ENCODE assay signal across 14 cellular contexts in the genomic region with DNA sequence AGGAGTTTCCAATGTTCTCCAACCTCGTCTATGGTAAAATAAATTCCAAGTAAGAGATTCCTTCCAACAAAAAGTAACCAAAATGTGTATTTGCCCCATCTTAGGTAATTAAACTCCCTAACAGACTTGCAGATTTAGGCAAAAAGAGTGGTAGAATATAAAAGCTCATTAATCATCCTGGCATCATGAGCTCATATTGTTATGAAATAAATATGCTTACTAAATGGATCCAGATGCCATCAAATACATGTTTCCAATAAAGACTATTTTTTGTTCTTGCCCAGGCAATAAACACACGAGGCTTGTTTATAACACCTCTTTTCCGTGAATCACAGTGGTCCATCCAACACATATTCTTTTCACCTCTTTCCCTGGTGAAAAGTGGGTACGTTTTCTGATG.
DNase-seq lines count a peak whose midpoint lies in the region; ATAC-seq and TF ChIP-seq lines count a peak whose summit lies in the region.
"Had no signal": no experiment of that assay in that cellular context is flagged by ENCODE, and none has a peak within 500 bp of the region (broad histone marks: within the 10 kb centered on the region; RNA-seq: fewer than 3 reads in every experiment).

No MANE protein-coding gene starts in this region.

- peak; percentile 45 for DNase-seq in GM03348 (ENCODE audit: low spot score)
- DNase-seq in HCEC 1CT: peak; percentile 34
- no peak for DNase-seq in ascending aorta (ENCODE audit: low spot score in 2 of 2)
- peak; percentile 62 for DNase-seq in fibroblast of the aortic adventitia (ENCODE audit: low read depth)
- DNase-seq in trophoblast cell: no peak
- DNase-seq: CD4-positive, CD25-positive, alpha-beta regulatory T cell; DMS53; GF-D8; KBM-7 had no signal

- peak overlapping the region; percentile 74 to 83 for H3K27ac ChIP-seq in ascending aorta
- no peak overlapping the region for H3K27ac ChIP-seq in trophoblast cell (ENCODE audit: low read depth, low read length)
- H3K27ac ChIP-seq: BLaER1 treated with 17β-estradiol and CSF1 and Interleukin-3, amounts not matched to agents 10 nM and 100 nM had no signal

- no peaks in the 10 kb centered on the region for H3K9me3 ChIP-seq in ascending aorta
- peaks cover 2% of the 10 kb centered on the region for H3K9me3 ChIP-seq in trophoblast cell (ENCODE audit: insufficient read depth, low read depth, low read length)

- intact Hi-C loops in ascending aorta (cut with DNase I): no loop called here

- no peak overlapping the region for H4K12ac ChIP-seq in trophoblast cell (ENCODE audit: low read depth, low read length)

- H4K8ac ChIP-seq in trophoblast cell (ENCODE audit: low read depth, low read length): no peak overlapping the region

- no peak overlapping the region for H2BK5ac ChIP-seq in trophoblast cell (ENCODE audit: low read depth, low read length, poor library complexity)

- ATAC-seq in GM19397 (IDR thresholded peaks at IDR 0.05; ENCODE audit: unreplicated experiment) (no peak), HG02884 (IDR thresholded peaks at IDR 0.05; ENCODE audit: unreplicated experiment) (no peak)
- ATAC-seq: GM12878, HCT116 had no signal

- H3K9ac ChIP-seq in trophoblast cell (ENCODE audit: low read length): no peak overlapping the region
- H3K9ac ChIP-seq: BLaER1 treated with 17β-estradiol and CSF1 and Interleukin-3, amounts not matched to agents 10 nM and 100 nM had no signal

- no peak overlapping the region for H3K4me2 ChIP-seq in trophoblast cell (ENCODE audit: low read length)
- H3K4me2 ChIP-seq: BLaER1 treated with 17β-estradiol and CSF1 and Interleukin-3, amounts not matched to agents 10 nM and 100 nM had no signal

- H3K4ac ChIP-seq in trophoblast cell (ENCODE audit: low read depth, low read length): no peak overlapping the region

- H3K79me2 ChIP-seq in trophoblast cell (ENCODE audit: control insufficient read depth, insufficient read depth, low read length, poor library complexity): no peaks in the 10 kb centered on the region

- TF ChIP-seq CTCF in ascending aorta (IDR thresholded peaks at IDR 0.05) (no peak), fibroblast of the aortic adventitia (IDR thresholded peaks at IDR 0.05; ENCODE audit: insufficient read depth, low read length) (no peak)

- WGBS in trophoblast cell (ENCODE audit: extremely low coverage, insufficient coverage, insufficient read length): no CpG with 5 or more reads among the region's 4 CpGs

- no peaks in the 10 kb centered on the region for H3K36me3 ChIP-seq in ascending aorta
- no peaks in the 10 kb centered on the region for H3K36me3 ChIP-seq in trophoblast cell (ENCODE audit: control insufficient read depth in 1 of 2, insufficient read depth in 2 of 2, low read length in 2 of 2)
- H3K36me3 ChIP-seq: BLaER1 treated with 17β-estradiol and CSF1 and Interleukin-3, amounts not matched to agents 10 nM and 100 nM had no signal

- no peak overlapping the region for H2BK12ac ChIP-seq in trophoblast cell (ENCODE audit: low read length)

- H3K4me3 ChIP-seq in ascending aorta (no peak overlapping the region), fibroblast of the aortic adventitia (ENCODE audit: low read depth, low read length) (no peak overlapping the region), trophoblast cell (ENCODE audit: low read depth, low read length) (no peak overlapping the region)
- H3K4me3 ChIP-seq: BLaER1 treated with 17β-estradiol and CSF1 and Interleukin-3, amounts not matched to agents 10 nM and 100 nM; GM12878 had no signal

- H3K4me1 ChIP-seq in ascending aorta: peaks cover 8 to 26% of the 10 kb centered on the region in 2 donors
- no peaks in the 10 kb centered on the region for H3K4me1 ChIP-seq in trophoblast cell (ENCODE audit: control insufficient read depth in 1 of 2, insufficient read depth in 2 of 2, low read length in 2 of 2)
- H3K4me1 ChIP-seq: BLaER1 treated with 17β-estradiol and CSF1 and Interleukin-3, amounts not matched to agents 10 nM and 100 nM had no signal

- H2BK120ac ChIP-seq in trophoblast cell (ENCODE audit: insufficient read depth, low read length, poor library complexity): no peak overlapping the region

- H3K27me3 ChIP-seq in ascending aorta (no peaks in the 10 kb centered on the region), trophoblast cell (ENCODE audit: insufficient read depth, low read length) (no peaks in the 10 kb centered on the region)
- H3K27me3 ChIP-seq: BLaER1 treated with 17β-estradiol and CSF1 and Interleukin-3, amounts not matched to agents 10 nM and 100 nM had no signal

- H2AK5ac ChIP-seq in trophoblast cell (ENCODE audit: low read length): no peak overlapping the region

- H2AFZ ChIP-seq in trophoblast cell (ENCODE audit: insufficient read depth, low read length, poor library complexity): no peak overlapping the region

- H3K14ac ChIP-seq in trophoblast cell (ENCODE audit: low read length): no peak overlapping the region

- no peak overlapping the region for H3K23ac ChIP-seq in trophoblast cell (ENCODE audit: low read length)

- H4K91ac ChIP-seq in trophoblast cell (ENCODE audit: low read depth, low read length): no peak overlapping the region

- no peak overlapping the region for H3K18ac ChIP-seq in trophoblast cell (ENCODE audit: low read length)

- no peaks in the 10 kb centered on the region for H3K79me1 ChIP-seq in trophoblast cell (ENCODE audit: low read length)

Comparison
In these comparisons a context has a peak if more than half of its experiments do, and no peak if none do; other contexts are left out.
1. DNase-seq: peak in GM03348 (single experiment), HCEC 1CT (single experiment) and fibroblast of the aortic adventitia (single experiment); none in ascending aorta (0 of 2) and trophoblast cell (0 of 2).